32 cellular contexts compared by ENCODE assay signal in the genomic region with DNA sequence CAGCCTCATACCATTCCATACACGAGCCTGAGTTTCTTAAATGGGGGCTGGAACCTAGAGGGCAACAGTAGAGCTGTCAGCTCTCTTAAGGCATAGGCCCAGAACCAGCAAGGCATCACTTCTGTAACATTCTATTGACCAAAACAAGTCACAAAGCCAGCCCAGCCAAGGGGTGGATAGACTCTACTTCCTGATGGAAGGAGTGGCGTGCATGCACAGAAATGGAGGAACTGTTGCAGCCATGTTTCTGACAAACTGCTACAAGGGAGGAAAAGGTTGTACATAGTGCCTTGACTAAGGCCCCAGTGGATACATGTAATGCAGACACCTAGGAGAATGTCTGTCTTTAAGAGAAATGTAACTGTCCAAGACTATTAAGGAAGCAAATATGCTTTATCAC. TPM values are rescaled to one million over a fixed set of nuclear protein-coding genes. Genes with fewer than 3 reads are reported as not detected.
A peak's percentile ranks its signal among the peaks of the same experiment; 100 is the strongest.
DNase-seq lines count a peak whose midpoint lies in the region; ATAC-seq, FAIRE-seq and TF ChIP-seq lines count a peak whose summit lies in the region.
"Had no signal": no experiment of that assay in that cellular context is flagged by ENCODE, and none has a peak within 500 bp of the region (broad histone marks: within the 10 kb centered on the region; RNA-seq: fewer than 3 reads in every experiment).

No MANE protein-coding gene starts in this region.

- H3K9me3 Mint-ChIP-seq in mesothelial cell of epicardium, result peaks cover 8% of the 10 kb centered on the region

- H3K36me3 ChIP-seq in SK-N-MC (ENCODE audit: insufficient read depth, low read length), result no peaks in the 10 kb centered on the region
- H3K36me3 ChIP-seq in transverse colon, result no peaks in the 10 kb centered on the region
- H3K36me3 ChIP-seq: ascending aorta, esophagus squamous epithelium, gastroesophageal sphincter, MG63, ovary, tibial nerve had no signal

- H3K4me3 ChIP-seq in SK-N-MC (peak overlapping the region; percentile 33), transverse colon (no peak overlapping the region)
- H3K4me3 ChIP-seq: ascending aorta, esophagus squamous epithelium, gastroesophageal sphincter, GM23248, hepatocyte, MG63, ovary, tibial nerve had no signal

- WGBS in transverse colon (ENCODE audit: low coverage in 1 of 2), 2 donors, result 85% methylated on average over 2 of the region's 2 CpGs; no CpG with 5 or more reads in 1 of the 2 donors

- no peaks in the 10 kb centered on the region for H3K9me3 ChIP-seq in SK-N-MC (ENCODE audit: low read depth, low read length)
- H3K9me3 ChIP-seq in transverse colon, result no peaks in the 10 kb centered on the region
- H3K9me3 ChIP-seq: ascending aorta, esophagus squamous epithelium, gastroesophageal sphincter, MG63, ovary, tibial nerve had no signal

- no peak overlapping the region for H3K9ac ChIP-seq in SK-N-MC (ENCODE audit: insufficient read length)

- no peak overlapping the region for H3K4me3 Mint-ChIP-seq in mesothelial cell of epicardium
- H3K4me3 Mint-ChIP-seq: activated T-helper 17 cell treated with anti-CD3 and anti-CD28 coated beads, Interleukin-2, amount 50 U/mL, for 72 hours; memory B cell had no signal

- DNase-seq in H54 (ENCODE audit: insufficient read length, low spot score) (no peak), SK-N-MC (ENCODE audit: low read depth, low spot score) (no peak), mesothelial cell of epicardium (ENCODE audit: low spot score in 2 of 2, unreplicated experiment in 2 of 2) (no peak), transverse colon (no peak), LoVo (ENCODE audit: low spot score) (no peak)
- DNase-seq: activated CD4-positive, alpha-beta T cell treated with anti-CD3 and anti-CD28 coated beads, Interleukin-2, amount 50 U/mL, for 48 hours; activated CD8-positive, alpha-beta memory T cell treated with anti-CD3 and anti-CD28 coated beads, Interleukin-2, amount 50 U/mL, for 48 hours; caudate nucleus; CD4-positive, alpha-beta memory T cell; dermis blood vessel endothelial cell; esophagus squamous epithelium; GM23248; MG63; NCI-H1417; NCI-H2081 treated with DMSO at 0.1 percent for 48 hours; NCI-H345; ovary; retina; stimulated activated CD4-positive, alpha-beta T cell treated with anti-CD3 and anti-CD28 coated beads, Interleukin-2, amount 100 ng/mL, for 24 hours had no signal

- no peak for ATAC-seq in GM19324 (IDR thresholded peaks at IDR 0.05; ENCODE audit: low FRiP score, unreplicated experiment)
- ATAC-seq in HG02588 (IDR thresholded peaks at IDR 0.05; ENCODE audit: unreplicated experiment), result no peak
- ATAC-seq: activated CD4-positive, CD25-positive, alpha-beta regulatory T cell treated with anti-CD3 and anti-CD28 coated beads, Interleukin-2, amount 50 U/mL, for 24 hours; gastroesophageal sphincter; left lobe of liver had no signal

- TF ChIP-seq CTCF in mesothelial cell of epicardium (IDR thresholded peaks at IDR 0.05; ENCODE audit: unreplicated experiment), result no peak
- no peak for TF ChIP-seq CTCF in transverse colon (IDR thresholded peaks at IDR 0.05)

- H3K4me1 ChIP-seq in transverse colon, result peaks cover 5 to 25% (median 11%) of the 10 kb centered on the region in 4 donors
- H3K4me1 ChIP-seq: ascending aorta, esophagus squamous epithelium had no signal

- peaks cover 7% of the 10 kb centered on the region for H3K36me3 Mint-ChIP-seq in mesothelial cell of epicardium

- in situ Hi-C loops in transverse colon (cut with MboI; ENCODE audit: low pct_ligation_motif_present in 1 of 4, low pct_unique_long_range_greater_than_20kb in 1 of 4, low sequenced_read_pairs in 3 of 4), result no loop called here

- H3K4me1 Mint-ChIP-seq in mesothelial cell of epicardium, result peaks cover 45% of the 10 kb centered on the region

- FAIRE-seq in H54 (lab: Jason Lieb, UNC), result peak; percentile 6
- FAIRE-seq: endometrium, TTC549 had no signal

- TF ChIP-seq POLR2A in H54 (IDR thresholded peaks at IDR 0.05; ENCODE audit: low read depth, low read length) (no peak), transverse colon (IDR thresholded peaks at IDR 0.05) (no peak)

- H3K27ac ChIP-seq in SK-N-MC (peak overlapping the region; percentile 82; the same call in 1 of the 2 replicates), transverse colon (peak overlapping the region in 3 of 4 donors; percentile 8 to 39 (median 22))
- H3K27ac ChIP-seq: ascending aorta, esophagus squamous epithelium, GM23248, hepatocyte, ovary had no signal

- no peaks in the 10 kb centered on the region for H3K27me3 ChIP-seq in transverse colon
- H3K27me3 ChIP-seq: ascending aorta, gastroesophageal sphincter, hepatocyte, MG63, ovary, tibial nerve had no signal

- intact Hi-C loops in transverse colon (cut with DNase I; ENCODE audit: low total_unique reads), result no loop called here

- no peaks in the 10 kb centered on the region for H3K27me3 Mint-ChIP-seq in mesothelial cell of epicardium (ENCODE audit: low read depth)
- H3K27me3 Mint-ChIP-seq: activated T-helper 17 cell treated with anti-CD3 and anti-CD28 coated beads, Interleukin-2, amount 50 U/mL, for 72 hours; CD4-positive, alpha-beta memory T cell; memory B cell had no signal

- TF ChIP-seq EP300 in transverse colon (IDR thresholded peaks at IDR 0.05; ENCODE audit: low read depth), result no peak

- H3K27ac Mint-ChIP-seq in mesothelial cell of epicardium, result peak overlapping the region; percentile 77
- H3K27ac Mint-ChIP-seq: activated naive CD4-positive, alpha-beta T cell treated with anti-CD3 and anti-CD28 coated beads, Interleukin-2, amount 50 U/mL, for 72 hours; activated T-helper 17 cell treated with anti-CD3 and anti-CD28 coated beads, Interleukin-2, amount 50 U/mL, for 72 hours; memory B cell had no signal

RNA-seq across cellular contexts. Expression of a gene that starts 34.9 kb away (rescaled TPM):
- total RNA-seq in mesothelial cell of epicardium, result 48.7 to 53.8 TPM (median 48.9 TPM) in 3 replicates
- 100 to 1,000 TPM in 1 of 4 donors, 10 to 100 TPM in 3; 20.6 to 104 (median 31.8) TPM for total RNA-seq in transverse colon
